Comparison of ENCODE assay signal across 15 cellular contexts in genomic region chr2:54566896-54567295, GRCh38.
A peak's percentile ranks its signal among the peaks of the same experiment; 100 is the strongest.
DNase-seq lines count a peak whose midpoint lies in the region; ATAC-seq and TF ChIP-seq lines count a peak whose summit lies in the region.
"Had no signal": no experiment of that assay in that cellular context is flagged by ENCODE, and none has a peak within 500 bp of the region (broad histone marks: within the 10 kb centered on the region; RNA-seq: fewer than 3 reads in every experiment).

No MANE protein-coding gene starts in this region.

- no peak overlapping the region for H3K4me3 Mint-ChIP-seq in stimulated activated naive CD8-positive, alpha-beta T cell treated with anti-CD3 and anti-CD28 coated beads, Interleukin-15, Interleukin-2, amounts not matched to agents 100 ng/mL and 50 ng/mL, for 24 hours
- peak overlapping the region; percentile 13 for H3K4me3 Mint-ChIP-seq in activated T-helper 1 cell treated with anti-CD3 and anti-CD28 coated beads, Interleukin-12 subunit alpha, Interleukin-12 subunit beta, Interleukin-2, Interleukin-4 antibody, amounts not matched to agents 30 ng/mL and 10 ng/mL and 1 ng/mL, durations not matched to agents 14 hours and 24 hours and 36 hours
- H3K4me3 Mint-ChIP-seq in memory B cell = peak overlapping the region; percentile 37

- no peak for TF ChIP-seq POLR2A in breast epithelium (IDR thresholded peaks at IDR 0.05)

- peaks cover 4 to 9% of the 10 kb centered on the region in 2 donors for H3K4me1 ChIP-seq in breast epithelium

- intact Hi-C loops in activated T-helper 1 cell treated with anti-CD3 and anti-CD28 coated beads, Interleukin-12 subunit alpha, Interleukin-12 subunit beta, Interleukin-2, Interleukin-4 antibody, amounts not matched to agents 30 ng/mL and 10 ng/mL and 1 ng/mL, durations not matched to agents 14 hours and 24 hours and 36 hours (cut with micrococcal nuclease) = no loop called here
- intact Hi-C loops in breast epithelium (cut with DNase I; ENCODE audit: low total_unique reads) (no loop called here), sciatic nerve (cut with DNase I) (no loop called here)

- no peaks in the 10 kb centered on the region for H3K27me3 ChIP-seq in MG63
- H3K27me3 ChIP-seq in breast epithelium = no peaks in the 10 kb centered on the region
- H3K27me3 ChIP-seq: heart right ventricle had no signal

- peaks cover 4% of the 10 kb centered on the region for H3K36me3 Mint-ChIP-seq in stimulated activated naive CD8-positive, alpha-beta T cell treated with anti-CD3 and anti-CD28 coated beads, Interleukin-15, Interleukin-2, amounts not matched to agents 100 ng/mL and 50 ng/mL, for 24 hours (ENCODE audit: low read depth)
- peaks cover 15% of the 10 kb centered on the region for H3K36me3 Mint-ChIP-seq in activated T-helper 1 cell treated with anti-CD3 and anti-CD28 coated beads, Interleukin-12 subunit alpha, Interleukin-12 subunit beta, Interleukin-2, Interleukin-4 antibody, amounts not matched to agents 30 ng/mL and 10 ng/mL and 1 ng/mL, durations not matched to agents 14 hours and 24 hours and 36 hours (ENCODE audit: low read depth)
- peaks cover 5% of the 10 kb centered on the region for H3K36me3 Mint-ChIP-seq in memory B cell

- H3K27ac Mint-ChIP-seq in stimulated activated naive CD8-positive, alpha-beta T cell treated with anti-CD3 and anti-CD28 coated beads, Interleukin-15, Interleukin-2, amounts not matched to agents 100 ng/mL and 50 ng/mL, for 24 hours = peak overlapping the region; percentile 77
- H3K27ac Mint-ChIP-seq in activated T-helper 1 cell treated with anti-CD3 and anti-CD28 coated beads, Interleukin-12 subunit alpha, Interleukin-12 subunit beta, Interleukin-2, Interleukin-4 antibody, amounts not matched to agents 30 ng/mL and 10 ng/mL and 1 ng/mL, durations not matched to agents 14 hours and 24 hours and 36 hours = no peak overlapping the region
- H3K27ac Mint-ChIP-seq in memory B cell = peak overlapping the region; percentile 63

- peaks cover 92% of the 10 kb centered on the region for H3K4me1 Mint-ChIP-seq in stimulated activated naive CD8-positive, alpha-beta T cell treated with anti-CD3 and anti-CD28 coated beads, Interleukin-15, Interleukin-2, amounts not matched to agents 100 ng/mL and 50 ng/mL, for 24 hours (ENCODE audit: low read depth)
- H3K4me1 Mint-ChIP-seq in activated T-helper 1 cell treated with anti-CD3 and anti-CD28 coated beads, Interleukin-12 subunit alpha, Interleukin-12 subunit beta, Interleukin-2, Interleukin-4 antibody, amounts not matched to agents 30 ng/mL and 10 ng/mL and 1 ng/mL, durations not matched to agents 14 hours and 24 hours and 36 hours (ENCODE audit: low read depth) = peaks cover 90% of the 10 kb centered on the region
- H3K4me1 Mint-ChIP-seq in memory B cell = peaks cover 66% of the 10 kb centered on the region

- H3K9me3 ChIP-seq in MG63 (no peaks in the 10 kb centered on the region), breast epithelium (no peaks in the 10 kb centered on the region)
- H3K9me3 ChIP-seq: heart right ventricle had no signal

- ATAC-seq in stimulated activated naive CD8-positive, alpha-beta T cell treated with anti-CD3 and anti-CD28 coated beads, Interleukin-15, Interleukin-2, amounts not matched to agents 100 U/mL and 50 U/mL, for 24 hours = no peak
- no peak for ATAC-seq in memory B cell (ENCODE audit: low read depth)
- ATAC-seq in sciatic nerve = no peak
- ATAC-seq: heart right ventricle had no signal

- H3K27me3 Mint-ChIP-seq in stimulated activated naive CD8-positive, alpha-beta T cell treated with anti-CD3 and anti-CD28 coated beads, Interleukin-15, Interleukin-2, amounts not matched to agents 100 ng/mL and 50 ng/mL, for 24 hours = no peaks in the 10 kb centered on the region
- H3K27me3 Mint-ChIP-seq in activated T-helper 1 cell treated with anti-CD3 and anti-CD28 coated beads, Interleukin-12 subunit alpha, Interleukin-12 subunit beta, Interleukin-2, Interleukin-4 antibody, amounts not matched to agents 30 ng/mL and 10 ng/mL and 1 ng/mL, durations not matched to agents 14 hours and 24 hours and 36 hours (ENCODE audit: insufficient read depth) = peaks cover 2% of the 10 kb centered on the region
- H3K27me3 Mint-ChIP-seq in memory B cell = no peaks in the 10 kb centered on the region

- H3K4me3 ChIP-seq in MG63 (no peak overlapping the region), breast epithelium (no peak overlapping the region)
- H3K4me3 ChIP-seq: coronary artery, heart right ventricle had no signal

- no peaks in the 10 kb centered on the region for H3K9me3 Mint-ChIP-seq in stimulated activated naive CD8-positive, alpha-beta T cell treated with anti-CD3 and anti-CD28 coated beads, Interleukin-15, Interleukin-2, amounts not matched to agents 100 ng/mL and 50 ng/mL, for 24 hours
- H3K9me3 Mint-ChIP-seq in activated T-helper 1 cell treated with anti-CD3 and anti-CD28 coated beads, Interleukin-12 subunit alpha, Interleukin-12 subunit beta, Interleukin-2, Interleukin-4 antibody, amounts not matched to agents 30 ng/mL and 10 ng/mL and 1 ng/mL, durations not matched to agents 14 hours and 24 hours and 36 hours = no peaks in the 10 kb centered on the region
- H3K9me3 Mint-ChIP-seq in memory B cell = no peaks in the 10 kb centered on the region

- TF ChIP-seq CTCF in breast epithelium (IDR thresholded peaks at IDR 0.05) = no peak

- no peak for DNase-seq in stimulated activated naive CD8-positive, alpha-beta T cell treated with anti-CD3 and anti-CD28 coated beads, Interleukin-15, Interleukin-2, amounts not matched to agents 100 U/mL and 50 U/mL, for 24 hours
- no peak for DNase-seq in activated T-helper 1 cell treated with anti-CD3 and anti-CD28 coated beads, Interleukin-12 subunit alpha, Interleukin-12 subunit beta, Interleukin-2, Interleukin-4 antibody, amounts not matched to agents 30 ng/mL and 10 ng/mL and 1 ng/mL, durations not matched to agents 14 hours and 24 hours and 36 hours (ENCODE audit: low spot score)
- DNase-seq in memory B cell (ENCODE audit: low spot score in 2 of 2) = no peak
- no peak for DNase-seq in MG63
- no peak for DNase-seq in breast epithelium (ENCODE audit: low spot score in 2 of 2)
- no peak for DNase-seq in HK-2 (ENCODE audit: unreplicated experiment)
- DNase-seq in sciatic nerve (ENCODE audit: low spot score) = no peak
- DNase-seq: activated CD8-positive, alpha-beta memory T cell treated with anti-CD3 and anti-CD28 coated beads, Interleukin-2, amount 50 U/mL, for 48 hours; DMS153; heart right ventricle; NCI-H146; stimulated activated CD4-positive, alpha-beta T cell treated with anti-CD3 and anti-CD28 coated beads, Interleukin-2, amount 100 ng/mL, for 24 hours; stimulated activated CD8-positive, alpha-beta memory T cell treated with anti-CD3 and anti-CD28 coated beads, Interleukin-4, amount 100 ng/mL, for 48 hours had no signal

- H3K27ac ChIP-seq in breast epithelium = no peak overlapping the region
- H3K27ac ChIP-seq: coronary artery had no signal

- H3K36me3 ChIP-seq in MG63 = peaks cover 5% of the 10 kb centered on the region
- no peaks in the 10 kb centered on the region for H3K36me3 ChIP-seq in breast epithelium
